Comparison of ENCODE assay signal across 11 cellular contexts in genomic region chr10:6778992-6779701, GRCh38.
DNase-seq lines count a peak whose midpoint lies in the region; ATAC-seq, FAIRE-seq and TF ChIP-seq lines count a peak whose summit lies in the region.
"Had no signal": no experiment of that assay in that cellular context is flagged by ENCODE, and none has a peak within 500 bp of the region (broad histone marks: within the 10 kb centered on the region; RNA-seq: fewer than 3 reads in every experiment).

No MANE protein-coding gene starts in this region.

- no peaks in the 10 kb centered on the region for H3K9me3 ChIP-seq in HepG2 (ENCODE audit: low read length)
- H3K9me3 ChIP-seq in tibial nerve: no peaks in the 10 kb centered on the region

- no TSS peak for BruUV-seq in HepG2 (replicated peaks; lab: Mats Ljungman, UMichigan)

- no peak for ATAC-seq in HepG2
- ATAC-seq in HG03469 (IDR thresholded peaks at IDR 0.05; ENCODE audit: unreplicated experiment): no peak
- no peak for ATAC-seq in GM19397 (IDR thresholded peaks at IDR 0.05; ENCODE audit: unreplicated experiment)
- no peak for ATAC-seq in HG03460 (IDR thresholded peaks at IDR 0.05; ENCODE audit: unreplicated experiment)

- CTCF ChIA-PET in HepG2 (lab: Yijun Ruan, JAX; ENCODE audit: low intra/inter-chr PET ratio, low total read pairs): no interaction called here

- no peaks in the 10 kb centered on the region for H4K20me1 ChIP-seq in HepG2 (ENCODE audit: insufficient read depth, low read length)

- POLR2A ChIA-PET in HepG2 (lab: Yijun Ruan, JAX): no interaction called here

- no peak for FAIRE-seq in HepG2 (lab: Jason Lieb, UNC)
- FAIRE-seq: small intestine had no signal

- no peak for TF ChIP-seq POLR2A in HepG2 (IDR thresholded peaks at IDR 0.05; ENCODE audit: insufficient read depth in 1 of 2, low read depth in 2 of 2, low read length in 2 of 2)
- no peak for TF ChIP-seq POLR2A in tibial nerve (IDR thresholded peaks at IDR 0.05)

- no peak overlapping the region for H2AFZ ChIP-seq in HepG2 (ENCODE audit: low read length)

- H3K4me3 ChIP-seq in cardiac fibroblast (replicated peaks in 1 of 2; ENCODE audit: low read depth in 2 of 2, low read length in 2 of 2): no peak overlapping the region
- H3K4me3 ChIP-seq in HepG2 (replicated peaks in 1 of 3; ENCODE audit: insufficient read depth in 1 of 3, low read depth in 2 of 3, low read length in 3 of 3): no peak overlapping the region
- no peak overlapping the region for H3K4me3 ChIP-seq in tibial nerve

- H3K4me1 ChIP-seq in HepG2 (ENCODE audit: insufficient read depth, low read length): no peaks in the 10 kb centered on the region
- H3K4me1 ChIP-seq in tibial nerve: peaks cover 0 to 10% (median 0%) of the 10 kb centered on the region in 4 donors

- H3K36me3 ChIP-seq in HepG2 (replicated peaks in 1 of 2; ENCODE audit: control insufficient read depth in 1 of 2, insufficient read depth in 2 of 2, low read length in 2 of 2) (no peaks in the 10 kb centered on the region), tibial nerve (no peaks in the 10 kb centered on the region)

- in situ Hi-C loops in ACHN (cut with HindIII; ENCODE audit: low pct_ligation_motif_present, low pct_unique_long_range_greater_than_20kb, low sequenced_read_pairs): no loop called here
- in situ Hi-C loops in HepG2 (cut with HindIII; ENCODE audit: extremely low pct_ligation_motif_present, low pct_unique_long_range_greater_than_20kb): no loop called here

- DNase-seq in ACHN (peak; percentile 75), HT1080 (ENCODE audit: low read depth) (peak; percentile 96), cardiac fibroblast (ENCODE audit: low read depth in 2 of 2) (peak; percentile 95), HepG2 (ENCODE audit: low spot score) (no peak), tibial nerve (ENCODE audit: low spot score in 2 of 2) (no peak)
- DNase-seq: activated naive CD8-positive, alpha-beta T cell treated with anti-CD3 and anti-CD28 coated beads, Interleukin-2, amount 10 ng/mL, durations not matched to agents 7 days and 5 days; CD8-positive, alpha-beta memory T cell; small intestine had no signal

- TF ChIP-seq CTCF in cardiac fibroblast (IDR thresholded peaks at IDR 0.05; ENCODE audit: low read depth, low read length) (no peak), HepG2 (CRISPR knock-in tag; IDR thresholded peaks at IDR 0.05) (no peak), tibial nerve (IDR thresholded peaks at IDR 0.05) (no peak)

- no peak for TF ChIP-seq RAD21 in HepG2 (CRISPR knock-in tag; IDR thresholded peaks at IDR 0.05)

- no peak overlapping the region for H3K9ac ChIP-seq in HepG2 (ENCODE audit: insufficient read depth, low read depth, low read length)

- H3K27ac ChIP-seq in HepG2 (ENCODE audit: extremely low read length, insufficient read depth, low read length) (no peak overlapping the region), tibial nerve (peak overlapping the region in 2 of 4 donors; percentile 39 to 46)

- H3K27me3 ChIP-seq in HepG2 (ENCODE audit: control insufficient read depth in 1 of 2, insufficient read depth in 2 of 2, low read length in 2 of 2) (no peaks in the 10 kb centered on the region), tibial nerve (no peaks in the 10 kb centered on the region)

- H3K4me2 ChIP-seq in HepG2 (ENCODE audit: low read depth, low read length): no peak overlapping the region

- TF ChIP-seq EP300 in HepG2 (IDR thresholded peaks at IDR 0.05; ENCODE audit: low read depth in 2 of 2, low read length in 2 of 2): no peak
- no peak for TF ChIP-seq EP300 in HepG2 (CRISPR knock-in tag; IDR thresholded peaks at IDR 0.05; ENCODE audit: borderline replicate concordance)
- peak in 1 of 2 donors; percentile 45 for TF ChIP-seq EP300 in tibial nerve (IDR thresholded peaks at IDR 0.05)

- WGBS in HepG2 (ENCODE audit: low lambda C conversion rate): 0% methylated on average over 4 of the region's 4 CpGs
- WGBS in tibial nerve, 2 donors: 48 to 49% methylated on average over 4 of the region's 4 CpGs

- no peaks in the 10 kb centered on the region for H3K79me2 ChIP-seq in HepG2 (ENCODE audit: insufficient read depth, low read length)

- intact Hi-C loops in HepG2 (cut with micrococcal nuclease; ENCODE audit: unreplicated experiment): no loop called here

TF ChIP-seq in HepG2, 621 proteins besides CTCF, POLR2A, EP300 and RAD21:
- no peak for TF ChIP-seq TBL1XR1 (IDR thresholded peaks at IDR 0.05; ENCODE audit: borderline replicate concordance, low read length, partially characterized antibody)
- no peak for TF ChIP-seq SCMH1 (CRISPR knock-in tag; IDR thresholded peaks at IDR 0.05; ENCODE audit: borderline replicate concordance)
- TF ChIP-seq CREB1 (IDR thresholded peaks at IDR 0.05): peak; percentile 62; the same call in 1 of the 2 replicates
- no peak for TF ChIP-seq CREB1 (CRISPR knock-in tag; IDR thresholded peaks at IDR 0.05)
- peak; percentile 31 for TF ChIP-seq HNRNPK (IDR thresholded peaks at IDR 0.05; ENCODE audit: low read depth, low read length, poor library complexity, severe bottlenecking)
- no peak for TF ChIP-seq ZNF362 (CRISPR knock-in tag; IDR thresholded peaks at IDR 0.05; ENCODE audit: borderline replicate concordance)

Comparison
In these comparisons a context has a peak if more than half of its experiments do, and no peak if none do; other contexts are left out.
1. DNase-seq: peak in ACHN (single experiment), HT1080 (single experiment) and cardiac fibroblast (2 of 2); none in HepG2 (single experiment) and tibial nerve (0 of 2).